ENCODE assay signal across 15 cellular contexts in the genomic region with DNA sequence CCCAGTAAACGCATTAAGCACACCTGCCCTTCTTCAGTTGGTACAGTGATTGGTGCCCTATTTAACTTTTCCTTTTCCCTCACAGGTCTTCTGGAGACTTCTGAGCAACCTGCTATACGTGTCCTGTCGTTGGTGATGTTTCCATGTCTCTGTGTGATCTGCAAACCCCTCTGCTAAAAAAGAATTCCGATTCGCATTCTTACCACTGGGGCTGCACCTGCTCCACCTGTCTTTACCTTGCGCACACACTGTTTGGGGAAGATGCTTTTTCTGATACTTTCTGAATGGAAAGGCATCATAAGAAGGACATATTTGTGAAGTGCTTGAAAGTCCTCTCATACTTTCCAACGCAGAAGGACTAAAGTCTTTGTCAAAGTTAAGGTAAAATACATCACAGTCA.
"Had no signal": no experiment of that assay in that cellular context is flagged by ENCODE, and none has a peak within 500 bp of the region (broad histone marks: within the 10 kb centered on the region; RNA-seq: fewer than 3 reads in every experiment).

No MANE protein-coding gene starts in this region.

- DNase-seq: activated CD4-positive, alpha-beta T cell treated with anti-CD3 and anti-CD28 coated beads for 36 hours; activated naive CD4-positive, alpha-beta T cell treated with Interleukin-2 at 50 U/mL for 16 hours; foreskin keratinocyte; head of caudate nucleus; islet precursor cell; left lung; nephron progenitor cell; ovary; stimulated activated CD4-positive, alpha-beta T cell treated with anti-CD3 and anti-CD28 coated beads, Interleukin-15, amount 100 ng/mL, for 24 hours; stimulated activated CD4-positive, alpha-beta T cell treated with anti-CD3 and anti-CD28 coated beads, Interleukin-4, amount 100 ng/mL, for 24 hours; upper lobe of right lung had no signal

- ATAC-seq: activated CD4-positive, alpha-beta T cell treated with anti-CD3 and anti-CD28 coated beads for 36 hours; foreskin keratinocyte; left lung; upper lobe of right lung had no signal

- H3K36me3 ChIP-seq: cardiac muscle cell, left lung, ovary, upper lobe of right lung had no signal

- H3K27me3 ChIP-seq: cardiac muscle cell, foreskin keratinocyte, left lung, ovary, upper lobe of right lung had no signal

- H3K27me3 Mint-ChIP-seq: activated CD4-positive, alpha-beta T cell treated with anti-CD3 and anti-CD28 coated beads for 36 hours; memory B cell had no signal

- H3K9me3 ChIP-seq: left lung, ovary, upper lobe of right lung had no signal

- H3K4me3 ChIP-seq: cardiac muscle cell, left lung, ovary, upper lobe of right lung had no signal

- H3K4me1 ChIP-seq: foreskin keratinocyte, left lung, upper lobe of right lung had no signal

- H3K27ac ChIP-seq: cardiac muscle cell, foreskin keratinocyte, left lung, ovary, upper lobe of right lung had no signal

- H3K36me3 Mint-ChIP-seq: memory B cell had no signal

- H3K9me3 Mint-ChIP-seq: activated T-helper 1 cell treated with anti-CD3 and anti-CD28 coated beads, Interleukin-12 subunit alpha, Interleukin-12 subunit beta, Interleukin-2, Interleukin-4 antibody, amounts not matched to agents 30 ng/mL and 10 ng/mL and 1 ng/mL, durations not matched to agents 14 hours and 24 hours and 36 hours; memory B cell; nephron progenitor cell; stimulated activated naive CD8-positive, alpha-beta T cell treated with anti-CD3 and anti-CD28 coated beads, Interleukin-15, Interleukin-2, amounts not matched to agents 100 ng/mL and 50 ng/mL, for 24 hours had no signal

- H3K4me3 Mint-ChIP-seq: activated CD4-positive, alpha-beta T cell treated with anti-CD3 and anti-CD28 coated beads for 36 hours; activated T-helper 1 cell treated with anti-CD3 and anti-CD28 coated beads, Interleukin-12 subunit alpha, Interleukin-12 subunit beta, Interleukin-2, Interleukin-4 antibody, amounts not matched to agents 30 ng/mL and 10 ng/mL and 1 ng/mL, durations not matched to agents 14 hours and 24 hours and 36 hours; memory B cell; nephron progenitor cell; stimulated activated naive CD8-positive, alpha-beta T cell treated with anti-CD3 and anti-CD28 coated beads, Interleukin-15, Interleukin-2, amounts not matched to agents 100 ng/mL and 50 ng/mL, for 24 hours had no signal

- H3K27ac Mint-ChIP-seq: activated CD4-positive, alpha-beta T cell treated with anti-CD3 and anti-CD28 coated beads for 36 hours; activated T-helper 1 cell treated with anti-CD3 and anti-CD28 coated beads, Interleukin-12 subunit alpha, Interleukin-12 subunit beta, Interleukin-2, Interleukin-4 antibody, amounts not matched to agents 30 ng/mL and 10 ng/mL and 1 ng/mL, durations not matched to agents 14 hours and 24 hours and 36 hours; memory B cell; nephron progenitor cell; stimulated activated naive CD8-positive, alpha-beta T cell treated with anti-CD3 and anti-CD28 coated beads, Interleukin-15, Interleukin-2, amounts not matched to agents 100 ng/mL and 50 ng/mL, for 24 hours had no signal

- H3K4me1 Mint-ChIP-seq: activated CD4-positive, alpha-beta T cell treated with anti-CD3 and anti-CD28 coated beads for 36 hours; memory B cell had no signal
